Comparison of ENCODE assay signal across 22 cellular contexts in genomic region chr5:56290378-56291057, GRCh38. TPM values are rescaled to one million over a fixed set of nuclear protein-coding genes. Genes with fewer than 3 reads are reported as not detected.
"Had no signal": no experiment of that assay in that cellular context is flagged by ENCODE, and none has a peak within 500 bp of the region (broad histone marks: within the 10 kb centered on the region; RNA-seq: fewer than 3 reads in every experiment).

No MANE protein-coding gene starts in this region.

- H3K4me1 ChIP-seq: gastrocnemius medialis, parathyroid adenoma had no signal

- DNase-seq: activated CD4-positive, alpha-beta T cell treated with anti-CD3 and anti-CD28 coated beads for 1 hour; activated CD4-positive, alpha-beta T cell treated with anti-CD3 and anti-CD28 coated beads, Interleukin-2, amount 50 U/mL, for 48 hours; activated gamma-delta T cell treated with Interleukin-2 at 50 U/mL for 16 hours; activated naive CD8-positive, alpha-beta T cell treated with anti-CD3 and anti-CD28 coated beads for 36 hours; amniotic stem cell; effector CD8-positive, alpha-beta T cell; gastrocnemius medialis; heart left ventricle; kidney glomerular epithelial cell; left ventricle myocardium inferior; mucosa of descending colon; stimulated activated CD4-positive, alpha-beta T cell treated with anti-CD3 and anti-CD28 coated beads, Interleukin-4, amount 100 ng/mL, for 24 hours; T-helper 2 cell; WERI-Rb-1 had no signal

- H3K27me3 ChIP-seq: cardiac muscle cell, gastrocnemius medialis, heart left ventricle had no signal

- H3K36me3 ChIP-seq: cardiac muscle cell, gastrocnemius medialis, heart left ventricle, left ventricle myocardium inferior, WERI-Rb-1 had no signal

- H3K4me3 Mint-ChIP-seq: activated naive CD8-positive, alpha-beta T cell treated with anti-CD3 and anti-CD28 coated beads for 36 hours; dendritic cell treated with granulocyte-macrophage colony-stimulating factor and Interleukin-4, amounts not matched to agents 40 ng/mL and 50 ng/mL, for 4 days; naive thymus-derived CD4-positive, alpha-beta T cell had no signal

- ATAC-seq: esophagus mucosa; gastrocnemius medialis; mucosa of descending colon; naive thymus-derived CD4-positive, alpha-beta T cell; sciatic nerve had no signal

- H3K4me3 ChIP-seq: cardiac muscle cell, gastrocnemius medialis, heart left ventricle, left ventricle myocardium inferior, mucosa of descending colon had no signal

- H3K27ac ChIP-seq: cardiac muscle cell, gastrocnemius medialis, heart left ventricle, left ventricle myocardium inferior, parathyroid adenoma, WERI-Rb-1 had no signal

- H3K27ac Mint-ChIP-seq: activated naive CD8-positive, alpha-beta T cell treated with anti-CD3 and anti-CD28 coated beads for 36 hours; dendritic cell treated with granulocyte-macrophage colony-stimulating factor and Interleukin-4, amounts not matched to agents 40 ng/mL and 50 ng/mL, for 4 days; naive thymus-derived CD4-positive, alpha-beta T cell had no signal

- H3K9me3 ChIP-seq: gastrocnemius medialis, heart left ventricle, left ventricle myocardium inferior, mucosa of descending colon had no signal

- H2AFZ ChIP-seq: parathyroid adenoma had no signal

- H3K9ac ChIP-seq: parathyroid adenoma had no signal

- H3K79me2 ChIP-seq: parathyroid adenoma had no signal

- H3K9me3 Mint-ChIP-seq: dendritic cell treated with granulocyte-macrophage colony-stimulating factor and Interleukin-4, amounts not matched to agents 40 ng/mL and 50 ng/mL, for 4 days had no signal

- H3K36me3 Mint-ChIP-seq: activated naive CD8-positive, alpha-beta T cell treated with anti-CD3 and anti-CD28 coated beads for 36 hours had no signal

- H3K27me3 Mint-ChIP-seq: activated naive CD8-positive, alpha-beta T cell treated with anti-CD3 and anti-CD28 coated beads for 36 hours; dendritic cell treated with granulocyte-macrophage colony-stimulating factor and Interleukin-4, amounts not matched to agents 40 ng/mL and 50 ng/mL, for 4 days; naive thymus-derived CD4-positive, alpha-beta T cell had no signal

RNA-seq across cellular contexts. Expression of gene ANKRD55, which starts 57.4 kb away (rescaled TPM):
- total RNA-seq: cardiac muscle cell, chondrocyte, esophagus mucosa, gastrocnemius medialis, sciatic nerve, urinary bladder had no signal
- polyA plus RNA-seq: heart left ventricle had no signal
